1 cellular context compared by ENCODE assay signal in genomic region chr1:192626366-192627179, GRCh38.
A peak's percentile ranks its signal among the peaks of the same experiment; 100 is the strongest.
TF ChIP-seq lines count a peak whose summit lies in the region.

No MANE protein-coding gene starts in this region.

TF ChIP-seq in GM12878, 131 proteins besides CTCF, POLR2A, EP300 and RAD21 (continued from another document):
- TF ChIP-seq NFXL1 (IDR thresholded peaks at IDR 0.05; ENCODE audit: borderline replicate concordance) (no peak), ZNF384 (IDR thresholded peaks at IDR 0.05; ENCODE audit: borderline replicate concordance, low read depth, low read length) (no peak), ZNF24 (IDR thresholded peaks at IDR 0.05) (0 out of 2 replicates have a peak, but pooled peaks have one; percentile 26), IKZF1 (conservative IDR thresholded peaks at IDR 0.05) (peak; percentile 39; the same call in 1 of the 2 replicates), NR2C2 (IDR thresholded peaks at IDR 0.05; ENCODE audit: borderline replicate concordance, control insufficient read depth, insufficient read length, low read depth) (no peak), ZNF217 (IDR thresholded peaks at IDR 0.05) (peak; percentile 97), HDAC6 (IDR thresholded peaks at IDR 0.05; ENCODE audit: unreplicated experiment) (no peak), IKZF2 (IDR thresholded peaks at IDR 0.05) (peak in 1 of 2 experiments; percentile 15; a peak in 1 of 4 replicates), RB1 (IDR thresholded peaks at IDR 0.05; ENCODE audit: borderline replicate concordance) (no peak), TARDBP (IDR thresholded peaks at IDR 0.05; ENCODE audit: borderline replicate concordance) (no peak), ZZZ3 (IDR thresholded peaks at IDR 0.05; ENCODE audit: control insufficient read depth, insufficient read length, low read depth) (no peak), JUNB (IDR thresholded peaks at IDR 0.05) (no peak), STAT1 (conservative IDR thresholded peaks at IDR 0.05) (no peak), SIN3A (IDR thresholded peaks at IDR 0.05; ENCODE audit: low read depth, low read length) (no peak)
